ENCODE assay signal across 23 cellular contexts in genomic region chr10:131475043-131475442, GRCh38.
"Had no signal": no experiment of that assay in that cellular context is flagged by ENCODE, and none has a peak within 500 bp of the region (broad histone marks: within the 10 kb centered on the region; RNA-seq: fewer than 3 reads in every experiment).

No MANE protein-coding gene starts in this region.

- H3K27ac ChIP-seq: KMS-11, SJSA1, SK-N-MC had no signal

- H3K4me3 ChIP-seq: K562, SJSA1, SK-N-MC had no signal

- ATAC-seq: HepG2, K562 had no signal

- H3K9me3 Mint-ChIP-seq: IgD-negative memory B cell had no signal

- H3K4me1 Mint-ChIP-seq: IgD-negative memory B cell had no signal

- DNase-seq: Kasumi-1, MM.1S, NCI-H1092 treated with DMSO at 0.1 percent for 48 hours, NCI-H1436, NCI-H187, NCI-H2029, NCI-H2081 treated with DMSO at 0.1 percent for 48 hours, NCI-H2171, NCI-H226, NCI-H446, NCI-H510A, NCI-H524 treated with DMSO at 0.1 percent for 48 hours, NCI-H69, NCI-H774, Right ventricle myocardium superior, RPMI8226, SIG-M5 had no signal
